19 cellular contexts compared by ENCODE assay signal in the genomic region with DNA sequence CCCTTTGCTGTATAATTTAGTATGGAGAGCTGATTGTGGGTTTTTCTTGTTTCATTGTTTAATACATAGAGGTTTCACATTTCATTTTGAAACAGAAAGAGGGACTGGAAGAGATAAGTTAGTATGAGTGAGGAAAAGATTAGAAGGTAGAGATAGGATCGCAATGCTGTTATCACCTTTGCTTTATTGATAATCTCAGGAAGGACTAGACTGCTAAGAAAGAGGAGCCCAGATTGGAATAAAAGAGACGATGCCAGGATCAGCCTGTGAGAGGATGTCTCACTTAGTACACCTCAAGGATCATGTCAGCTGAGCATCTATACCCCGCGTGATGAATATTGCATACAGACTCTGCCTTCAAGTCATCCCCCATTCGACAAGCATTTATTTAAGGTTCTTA.
DNase-seq lines count a peak whose midpoint lies in the region; ATAC-seq and TF ChIP-seq lines count a peak whose summit lies in the region.
"Had no signal": no experiment of that assay in that cellular context is flagged by ENCODE, and none has a peak within 500 bp of the region (broad histone marks: within the 10 kb centered on the region; RNA-seq: fewer than 3 reads in every experiment).

No MANE protein-coding gene starts in this region.

- H3K9ac ChIP-seq in BLaER1 (peak overlapping the region; percentile 70; the same call in 1 of the 2 replicates), mammary epithelial cell (ENCODE audit: insufficient read depth, low read length) (no peak overlapping the region)
- H3K9ac ChIP-seq: GM23248 had no signal

- H2AFZ ChIP-seq in mammary epithelial cell (ENCODE audit: low read depth, low read length): no peak overlapping the region
- H2AFZ ChIP-seq: GM23248 had no signal

- H3K4me3 Mint-ChIP-seq in CD8-positive, alpha-beta memory T cell: peak overlapping the region in 2 of 7 donors; percentile 19 to 46
- no peak overlapping the region for H3K4me3 Mint-ChIP-seq in T-helper 17 cell
- peak overlapping the region; percentile 5 to 61 (median 41) for H3K4me3 Mint-ChIP-seq in immature natural killer cell

- H3K9me3 ChIP-seq in BLaER1: peaks cover 15% of the 10 kb centered on the region
- H3K9me3 ChIP-seq in CD8-positive, alpha-beta memory T cell (ENCODE audit: low read length): no peaks in the 10 kb centered on the region
- no peaks in the 10 kb centered on the region for H3K9me3 ChIP-seq in T-helper 17 cell (ENCODE audit: control insufficient read depth, low read length, poor library complexity, severe bottlenecking)
- peaks cover 13% of the 10 kb centered on the region for H3K9me3 ChIP-seq in mammary epithelial cell (replicated peaks; ENCODE audit: insufficient read depth, low read length)
- H3K9me3 ChIP-seq: body of pancreas, heart left ventricle, thoracic aorta had no signal

- peak overlapping the region in 7 of 8 donors; percentile 38 to 97 (median 73) for H3K27ac Mint-ChIP-seq in CD8-positive, alpha-beta memory T cell
- H3K27ac Mint-ChIP-seq in T-helper 17 cell (peak overlapping the region; percentile 92), immature natural killer cell (peak overlapping the region; percentile 83 to 96 (median 93))

- dilution Hi-C loops in mammary epithelial cell (cut with HindIII; ENCODE audit: low sequenced_read_pairs): no loop called here

- H3K4me2 ChIP-seq in BLaER1 (peak overlapping the region; percentile 69), mammary epithelial cell (ENCODE audit: insufficient read depth, low read depth, low read length) (no peak overlapping the region)

- H3K27me3 ChIP-seq in BLaER1 (no peaks in the 10 kb centered on the region), mammary epithelial cell (ENCODE audit: insufficient read depth, low read length) (no peaks in the 10 kb centered on the region)
- H3K27me3 ChIP-seq in CD8-positive, alpha-beta memory T cell (ENCODE audit: insufficient read depth, low read length, poor library complexity, severe bottlenecking): no peaks in the 10 kb centered on the region
- H3K27me3 ChIP-seq: body of pancreas, heart left ventricle had no signal

- no peaks in the 10 kb centered on the region for H3K27me3 Mint-ChIP-seq in CD8-positive, alpha-beta memory T cell
- no peaks in the 10 kb centered on the region for H3K27me3 Mint-ChIP-seq in T-helper 17 cell
- peaks cover 12 to 23% (median 13%) of the 10 kb centered on the region in 3 donors for H3K27me3 Mint-ChIP-seq in immature natural killer cell (ENCODE audit: low read depth in 3 of 3)

- H3K79me2 ChIP-seq in mammary epithelial cell (ENCODE audit: insufficient read depth, low read length): no peaks in the 10 kb centered on the region

- H3K36me3 Mint-ChIP-seq in CD8-positive, alpha-beta memory T cell: no peaks in the 10 kb centered on the region
- H3K36me3 Mint-ChIP-seq in T-helper 17 cell (ENCODE audit: low read depth) (no peaks in the 10 kb centered on the region), immature natural killer cell (peaks cover 0 to 8% (median 0%) of the 10 kb centered on the region in 3 donors)

- no peaks in the 10 kb centered on the region for H4K20me1 ChIP-seq in BLaER1
- no peaks in the 10 kb centered on the region for H4K20me1 ChIP-seq in mammary epithelial cell (ENCODE audit: insufficient read depth, low read length)

- peaks cover 50 to 80% (median 70%) of the 10 kb centered on the region in 3 donors for H3K4me1 Mint-ChIP-seq in CD8-positive, alpha-beta memory T cell
- H3K4me1 Mint-ChIP-seq in T-helper 17 cell: peaks cover 52% of the 10 kb centered on the region
- H3K4me1 Mint-ChIP-seq in immature natural killer cell: peaks cover 69 to 75% of the 10 kb centered on the region in 2 donors

- POLR2A ChIA-PET in CD8-positive, alpha-beta memory T cell (lab: Charles Lee): no interaction called here
- POLR2A ChIA-PET in GM10248 (lab: Yijun Ruan, JAX): no interaction called here

- ATAC-seq in T-helper 17 cell: no peak
- ATAC-seq: body of pancreas, heart left ventricle had no signal

- H3K27ac ChIP-seq in BLaER1: peak overlapping the region; percentile 89
- no peak overlapping the region for H3K27ac ChIP-seq in CD8-positive, alpha-beta memory T cell (ENCODE audit: low read depth, low read length)
- H3K27ac ChIP-seq in mammary epithelial cell (ENCODE audit: insufficient read depth, low read depth, low read length): no peak overlapping the region
- H3K27ac ChIP-seq: body of pancreas, coronary artery, GM23248, heart left ventricle, thoracic aorta had no signal

- DNase-seq in CD8-positive, alpha-beta memory T cell: no peak
- no peak for DNase-seq in T-helper 17 cell
- peak in 1 of 3 donors; percentile 15 for DNase-seq in immature natural killer cell
- DNase-seq in GM10248 (ENCODE audit: extremely low spot score): no peak
- no peak for DNase-seq in mammary epithelial cell
- DNase-seq in T1000 (lab: John Stamatoyannopoulos, UW): no peak
- DNase-seq in COR-L47 (lab: John Stamatoyannopoulos, UW): no peak
- DNase-seq: activated CD4-positive, CD25-positive, alpha-beta regulatory T cell; activated naive CD4-positive, alpha-beta T cell treated with anti-CD3 and anti-CD28 coated beads, Interleukin-2, amount 50 U/mL, for 16 hours; body of pancreas; GM23248; heart left ventricle; Kasumi-1; NCI-H1105 treated with DMSO at 0.1 percent for 48 hours; NCI-H526 treated with DMSO at 0.1 percent for 48 hours; stimulated activated CD4-positive, alpha-beta T cell treated with anti-CD3 and anti-CD28 coated beads, Interleukin-12 subunit alpha, Interleukin-12 subunit beta, amount 100 ng/mL, for 4 hours had no signal

- no peaks in the 10 kb centered on the region for H3K36me3 ChIP-seq in BLaER1
- H3K36me3 ChIP-seq in CD8-positive, alpha-beta memory T cell (ENCODE audit: insufficient read depth, low read length): no peaks in the 10 kb centered on the region
- no peaks in the 10 kb centered on the region for H3K36me3 ChIP-seq in mammary epithelial cell (ENCODE audit: insufficient read depth, low read length)
- H3K36me3 ChIP-seq: heart left ventricle, thoracic aorta had no signal

- H3K4me3 ChIP-seq in BLaER1 (no peak overlapping the region), mammary epithelial cell (replicated peaks in 1 of 3; ENCODE audit: insufficient read depth in 1 of 3, low read depth in 2 of 3, low read length in 3 of 3) (no peak overlapping the region)
- no peak overlapping the region for H3K4me3 ChIP-seq in CD8-positive, alpha-beta memory T cell (ENCODE audit: low read length)
- H3K4me3 ChIP-seq: body of pancreas, coronary artery, GM23248, heart left ventricle, thoracic aorta had no signal

- CTCF ChIA-PET in CD8-positive, alpha-beta memory T cell (lab: Charles Lee): interaction anchor here (0.9 kb wide), 1 partner anchor 134 kb away, joined by 3 read pairs; no protein-coding TSS in a partner anchor
- CTCF ChIA-PET in GM10248 (lab: Yijun Ruan, JAX): interaction anchor here (0.9 to 1.1 kb wide), 3 partner anchors 12 to 25 kb away, joined by 3 to 4 read pairs (median 3); no protein-coding TSS in a partner anchor
- CTCF ChIA-PET in mammary epithelial cell (lab: Charles Lee; ENCODE audit: low non-redundant PET): no interaction called here

- peaks cover 81% of the 10 kb centered on the region for H3K4me1 ChIP-seq in BLaER1
- H3K4me1 ChIP-seq in CD8-positive, alpha-beta memory T cell (ENCODE audit: insufficient read depth, low read length): peaks cover 48% of the 10 kb centered on the region
- no peaks in the 10 kb centered on the region for H3K4me1 ChIP-seq in mammary epithelial cell (ENCODE audit: insufficient read depth, low read length)
- H3K4me1 ChIP-seq: body of pancreas had no signal

- intact Hi-C loops in mammary epithelial cell (cut with micrococcal nuclease): no loop called here

- WGBS in mammary epithelial cell (ENCODE audit: low coverage, missing lambda C conversion rate): 65% methylated on average over 5 of the region's 5 CpGs

- BruUV-seq in mammary epithelial cell (replicated peaks; lab: Mats Ljungman, UMichigan): no TSS peak

- TF ChIP-seq CTCF in GM10248 (IDR thresholded peaks at IDR 0.05; ENCODE audit: control extremely low read depth, extremely low read depth, low read depth, missing control alignments): no peak
- no peak for TF ChIP-seq CTCF in mammary epithelial cell (conservative IDR thresholded peaks at IDR 0.05 in 1 of 2, IDR thresholded peaks at IDR 0.05 in 1 of 2; ENCODE audit: extremely low read depth in 1 of 2, insufficient read depth in 1 of 2, low read depth in 1 of 2, low read length in 2 of 2)

- H3K9me3 Mint-ChIP-seq in CD8-positive, alpha-beta memory T cell: no peaks in the 10 kb centered on the region
- no peaks in the 10 kb centered on the region for H3K9me3 Mint-ChIP-seq in immature natural killer cell

- in situ Hi-C loops in mammary epithelial cell (cut with MboI; ENCODE audit: low sequenced_read_pairs in 2 of 2): no loop called here
